ENCODE assay signal across 14 cellular contexts in genomic region chr20:59177266-59178250, GRCh38. TPM values are rescaled to one million over a fixed set of nuclear protein-coding genes. Genes with fewer than 3 reads are reported as not detected.
DNase-seq lines count a peak whose midpoint lies in the region; ATAC-seq, FAIRE-seq and TF ChIP-seq lines count a peak whose summit lies in the region.
"Had no signal": no experiment of that assay in that cellular context is flagged by ENCODE, and none has a peak within 500 bp of the region (broad histone marks: within the 10 kb centered on the region; RNA-seq: fewer than 3 reads in every experiment).

No MANE protein-coding gene starts in this region.

- H3K9me3 Mint-ChIP-seq in CD4-positive, alpha-beta memory T cell, result peaks cover 0 to 2% (median 0%) of the 10 kb centered on the region in 8 donors
- H3K9me3 Mint-ChIP-seq in activated CD8-positive, alpha-beta T cell treated with anti-CD3 and anti-CD28 coated beads for 36 hours, result peaks cover 12% of the 10 kb centered on the region

- DNase-seq in CD4-positive, alpha-beta memory T cell, result peak; percentile 54 to 75 (median 59)
- peak; percentile 45 for DNase-seq in GM19239 (ENCODE audit: insufficient read length, low spot score)
- DNase-seq in activated CD8-positive, alpha-beta T cell treated with anti-CD3 and anti-CD28 coated beads for 36 hours, result peak; percentile 70
- DNase-seq in mucosa of descending colon, result no peak
- DNase-seq in coronary artery (ENCODE audit: low spot score), result no peak
- no peak for DNase-seq in C1 segment of cervical spinal cord (lab: John Stamatoyannopoulos, UW)
- DNase-seq: NCI-H1105 treated with DMSO at 0.1 percent for 48 hours, NCI-H510A had no signal

- H3K9me3 ChIP-seq in CD4-positive, alpha-beta memory T cell (ENCODE audit: control insufficient read depth in 1 of 2, low read length in 2 of 2), result no peaks in the 10 kb centered on the region
- no peaks in the 10 kb centered on the region for H3K9me3 ChIP-seq in mucosa of descending colon
- H3K9me3 ChIP-seq: tibial artery had no signal

- CTCF ChIA-PET in CD4-positive, alpha-beta memory T cell (lab: Charles Lee; ENCODE audit: partially characterized antibody), result interaction anchor here (0.9 to 6.3 kb wide), 10 partner anchors 8 to 90 kb away, joined by 3 to 40 read pairs (median 6); no protein-coding TSS in a partner anchor
- CTCF ChIA-PET in activated CD8-positive, alpha-beta T cell treated with anti-CD3 and anti-CD28 coated beads for 36 hours (lab: Charles Lee), result interaction anchor here (0.7 to 3.5 kb wide), 11 partner anchors 9 to 95 kb away, joined by 3 to 27 read pairs (median 4); partner anchors contain the start of gene ZNF831

- H3K36me3 ChIP-seq in CD4-positive, alpha-beta memory T cell (ENCODE audit: insufficient read depth, low read length), result peaks cover 25% of the 10 kb centered on the region
- H3K36me3 ChIP-seq in mucosa of descending colon (ENCODE audit: low read depth), result no peaks in the 10 kb centered on the region
- H3K36me3 ChIP-seq: tibial artery had no signal

- peak overlapping the region; percentile 67 to 88 (median 78) for H3K4me3 Mint-ChIP-seq in CD4-positive, alpha-beta memory T cell
- H3K4me3 Mint-ChIP-seq in activated CD8-positive, alpha-beta T cell treated with anti-CD3 and anti-CD28 coated beads for 36 hours, result peak overlapping the region; percentile 61

- peak overlapping the region; percentile 88 to 98 (median 96) for H3K27ac Mint-ChIP-seq in CD4-positive, alpha-beta memory T cell
- peak overlapping the region; percentile 95 for H3K27ac Mint-ChIP-seq in activated CD8-positive, alpha-beta T cell treated with anti-CD3 and anti-CD28 coated beads for 36 hours

- H3K27me3 Mint-ChIP-seq in CD4-positive, alpha-beta memory T cell, result no peaks in the 10 kb centered on the region
- H3K27me3 Mint-ChIP-seq in activated CD8-positive, alpha-beta T cell treated with anti-CD3 and anti-CD28 coated beads for 36 hours, result no peaks in the 10 kb centered on the region

- peak; percentile 89 for FAIRE-seq in GM19239 (lab: Jason Lieb, UNC)
- FAIRE-seq: D721Med had no signal

- peaks cover 66 to 88% of the 10 kb centered on the region in 2 donors for H3K36me3 Mint-ChIP-seq in CD4-positive, alpha-beta memory T cell
- peaks cover 77% of the 10 kb centered on the region for H3K36me3 Mint-ChIP-seq in activated CD8-positive, alpha-beta T cell treated with anti-CD3 and anti-CD28 coated beads for 36 hours (ENCODE audit: low read depth)

- no peaks in the 10 kb centered on the region for H3K27me3 ChIP-seq in CD4-positive, alpha-beta memory T cell (ENCODE audit: insufficient read depth, low read length)

- intact Hi-C loops in CD4-positive, alpha-beta memory T cell (cut with micrococcal nuclease), result loop anchor here (1.0 to 2.0 kb wide), 2 partner anchors 11 to 55 kb away; no protein-coding TSS in a partner anchor
- intact Hi-C loops in activated CD8-positive, alpha-beta T cell treated with anti-CD3 and anti-CD28 coated beads for 36 hours (cut with micrococcal nuclease), result no loop called here
- intact Hi-C loops in mucosa of descending colon (cut with DNase I, micrococcal nuclease), result no loop called here

- POLR2A ChIA-PET in CD4-positive, alpha-beta memory T cell (lab: Charles Lee; ENCODE audit: partially characterized antibody), result interaction anchor here (0.6 to 7.3 kb wide), 16 partner anchors 9 to 526 kb away, joined by 3 to 105 read pairs (median 5); partner anchors contain the start of genes ATP5F1E, STX16 and ZNF831
- POLR2A ChIA-PET in activated CD8-positive, alpha-beta T cell treated with anti-CD3 and anti-CD28 coated beads for 36 hours (lab: Charles Lee), result interaction anchor here (0.6 to 3.5 kb wide), 14 partner anchors 10 to 153 kb away, joined by 3 to 26 read pairs (median 3); partner anchors contain the start of genes ATP5F1E and ZNF831

- peaks cover 84% of the 10 kb centered on the region for H3K4me1 ChIP-seq in CD4-positive, alpha-beta memory T cell (ENCODE audit: insufficient read depth, low read length)
- peaks cover 6% of the 10 kb centered on the region for H3K4me1 ChIP-seq in mucosa of descending colon (ENCODE audit: low read depth)
- H3K4me1 ChIP-seq: tibial artery had no signal

- H3K4me1 Mint-ChIP-seq in CD4-positive, alpha-beta memory T cell, result peaks cover 70 to 98% (median 86%) of the 10 kb centered on the region in 4 donors
- peaks cover 85% of the 10 kb centered on the region for H3K4me1 Mint-ChIP-seq in activated CD8-positive, alpha-beta T cell treated with anti-CD3 and anti-CD28 coated beads for 36 hours (ENCODE audit: low read depth)

- H3K27ac ChIP-seq in CD4-positive, alpha-beta memory T cell (ENCODE audit: low read depth, low read length), result peak overlapping the region; percentile 68
- no peak overlapping the region for H3K27ac ChIP-seq in coronary artery
- H3K27ac ChIP-seq: tibial artery had no signal

- H3K4me3 ChIP-seq in CD4-positive, alpha-beta memory T cell (ENCODE audit: low read length in 2 of 2), result no peak overlapping the region
- no peak overlapping the region for H3K4me3 ChIP-seq in mucosa of descending colon
- no peak overlapping the region for H3K4me3 ChIP-seq in coronary artery
- H3K4me3 ChIP-seq: tibial artery had no signal

- ATAC-seq in activated CD8-positive, alpha-beta T cell treated with anti-CD3 and anti-CD28 coated beads for 36 hours, result peak; percentile 90
- peak; percentile 38 for ATAC-seq in mucosa of descending colon
- no peak for ATAC-seq in GM19397 (IDR thresholded peaks at IDR 0.05; ENCODE audit: unreplicated experiment)
- no peak for ATAC-seq in GM21737 (IDR thresholded peaks at IDR 0.05; ENCODE audit: unreplicated experiment)

- no peak for TF ChIP-seq CTCF in activated CD8-positive, alpha-beta T cell treated with anti-CD3 and anti-CD28 coated beads for 36 hours (IDR thresholded peaks at IDR 0.05)
- TF ChIP-seq CTCF in mucosa of descending colon (IDR thresholded peaks at IDR 0.05) (no peak), coronary artery (IDR thresholded peaks at IDR 0.05) (no peak)

RNA-seq across cellular contexts. Expression of gene ZNF831, which starts 13.9 kb away (rescaled TPM):
- total RNA-seq in CD4-positive, alpha-beta memory T cell, result 10 to 100 TPM; 46.8 to 49.0 TPM
- polyA plus RNA-seq in CD4-positive, alpha-beta memory T cell, result 10 to 100 TPM in 1 of 2 donors, 1 to 10 TPM in 1; 7.8 to 12.1 TPM
- total RNA-seq in activated CD8-positive, alpha-beta T cell treated with anti-CD3 and anti-CD28 coated beads for 36 hours, result 10 to 100 TPM; 10.9 to 11.9 TPM
- total RNA-seq in mucosa of descending colon, result under 1 TPM; 0.38 to 0.89 (median 0.57) TPM
- total RNA-seq: H4, pulmonary artery endothelial cell had no signal

Comparison
In these comparisons a context has a peak if more than half of its experiments do, and no peak if none do; other contexts are left out.
1. DNase-seq: peak in CD4-positive, alpha-beta memory T cell (5 of 5), GM19239 (single experiment) and activated CD8-positive, alpha-beta T cell treated with anti-CD3 and anti-CD28 coated beads for 36 hours (single experiment); none in mucosa of descending colon (0 of 3), coronary artery (single experiment) and C1 segment of cervical spinal cord (0 of 14).
2. ATAC-seq: peak in activated CD8-positive, alpha-beta T cell treated with anti-CD3 and anti-CD28 coated beads for 36 hours (single experiment) and mucosa of descending colon (single experiment); none in GM19397 (single experiment) and GM21737 (single experiment).
3. RNA of gene ZNF831, which starts 13.9 kb away (total RNA-seq): 46.8 to 49.0 TPM in CD4-positive, alpha-beta memory T cell and 10.9 to 11.9 TPM in activated CD8-positive, alpha-beta T cell treated with anti-CD3 and anti-CD28 coated beads for 36 hours; 0.38 to 0.89 TPM in mucosa of descending colon; every median in the first group is over 4 times any median in the second.